In the genomic region with DNA sequence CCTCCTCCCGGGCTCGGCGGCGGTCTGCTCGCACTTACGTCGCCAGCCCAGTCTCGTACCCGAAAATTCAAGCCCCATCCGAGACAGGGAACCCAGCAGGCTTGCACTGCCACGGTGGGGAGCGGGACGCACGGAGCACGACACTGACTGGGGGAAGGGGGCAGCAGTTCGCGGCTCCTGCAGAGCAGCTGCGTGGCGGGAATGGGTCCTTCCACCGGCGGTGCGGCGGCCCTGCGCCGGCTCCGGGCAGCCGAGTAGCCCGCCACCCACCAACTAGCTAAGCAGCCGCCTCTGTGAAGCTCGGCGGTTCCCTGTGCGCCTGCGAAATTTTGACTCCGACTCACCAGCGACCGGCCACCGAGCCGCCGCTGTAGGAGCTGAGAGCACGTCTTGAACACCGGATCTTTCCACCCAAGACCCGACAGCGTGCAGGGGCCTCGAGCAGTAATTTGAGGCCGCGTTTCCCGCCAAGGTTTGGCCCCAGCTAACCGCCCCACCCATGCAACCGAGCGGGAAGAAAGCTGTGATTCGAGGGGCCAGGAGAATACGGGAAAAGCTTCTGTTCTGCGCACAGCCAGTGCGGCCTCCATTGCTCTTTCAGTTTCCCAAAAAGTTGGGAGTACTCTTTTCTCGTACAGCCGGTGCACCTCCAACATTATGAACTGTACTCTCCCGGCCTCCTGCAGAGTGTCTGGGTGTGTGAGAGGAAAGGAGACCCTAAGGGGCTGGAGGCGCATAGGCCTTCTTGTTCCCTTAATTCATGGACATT, we compare ENCODE assay signal across 14 cellular contexts. TPM values are rescaled to one million over a fixed set of nuclear protein-coding genes. Genes with fewer than 3 reads are reported as not detected.
A peak's percentile ranks its signal among the peaks of the same experiment; 100 is the strongest.
DNase-seq lines count a peak whose midpoint lies in the region; ATAC-seq and TF ChIP-seq lines count a peak whose summit lies in the region.
"Had no signal": no experiment of that assay in that cellular context is flagged by ENCODE, and none has a peak within 500 bp of the region (broad histone marks: within the 10 kb centered on the region; RNA-seq: fewer than 3 reads in every experiment).

No MANE protein-coding gene starts in this region.

- H4K20me1 ChIP-seq in SK-N-SH (ENCODE audit: insufficient read depth): no peaks in the 10 kb centered on the region
- H4K20me1 ChIP-seq in hepatocyte (ENCODE audit: insufficient read depth, poor library complexity, severe bottlenecking): no peaks in the 10 kb centered on the region

- no peak overlapping the region for H3K27ac Mint-ChIP-seq in activated CD8-positive, alpha-beta T cell treated with anti-CD3 and anti-CD28 coated beads, Interleukin-2, amount 10 ng/mL, durations not matched to agents 7 days and 5 days

- CTCF ChIA-PET in SK-N-SH (lab: Yijun Ruan, JAX): interaction anchor here (1.0 kb wide), 1 partner anchor 11 kb away, joined by 5 read pairs; no protein-coding TSS in a partner anchor
- CTCF ChIA-PET in activated CD8-positive, alpha-beta T cell treated with anti-CD3 and anti-CD28 coated beads, Interleukin-2, amount 10 ng/mL, durations not matched to agents 7 days and 5 days (lab: Charles Lee): interaction anchor here (0.7 to 1.4 kb wide), 4 partner anchors 11 to 71 kb away, joined by 3 to 5 read pairs (median 4); a partner anchor contains a TSS

- H3K4me2 ChIP-seq in SK-N-SH: no peak overlapping the region
- H3K4me2 ChIP-seq in hepatocyte: peak overlapping the region; percentile 72

- H3K9me3 ChIP-seq in SK-N-SH (no peaks in the 10 kb centered on the region), hepatocyte (ENCODE audit: low read depth) (no peaks in the 10 kb centered on the region)
- H3K9me3 ChIP-seq: gastrocnemius medialis had no signal

- H3K27me3 ChIP-seq in SK-N-SH (ENCODE audit: insufficient read depth) (peaks cover 96% of the 10 kb centered on the region), hepatocyte (peaks cover 93% of the 10 kb centered on the region)

- H3F3A ChIP-seq in SK-N-SH (replicated peaks; ENCODE audit: insufficient read depth): peaks cover 4% of the 10 kb centered on the region

- H3K27ac ChIP-seq in SK-N-SH (ENCODE audit: low read depth in 2 of 2, low read length in 1 of 2) (no peak overlapping the region), hepatocyte (no peak overlapping the region)
- H3K27ac ChIP-seq: 22Rv1, gastrocnemius medialis had no signal

- DNase-seq in SK-N-SH: peak; percentile 63
- DNase-seq in activated CD8-positive, alpha-beta T cell treated with anti-CD3 and anti-CD28 coated beads, Interleukin-2, amount 10 ng/mL, durations not matched to agents 7 days and 5 days: peak; percentile 30
- DNase-seq in hepatocyte (ENCODE audit: low spot score): peak; percentile 28
- peak; percentile 85 for DNase-seq in retina
- no peak for DNase-seq in effector CD4-positive, alpha-beta T cell
- DNase-seq: DND-41, gastrocnemius medialis, NCI-H1436, NCI-H82 had no signal

- POLR2A ChIA-PET in SK-N-SH (lab: Yijun Ruan, JAX): no interaction called here
- POLR2A ChIA-PET in activated CD8-positive, alpha-beta T cell treated with anti-CD3 and anti-CD28 coated beads, Interleukin-2, amount 10 ng/mL, durations not matched to agents 7 days and 5 days (lab: Charles Lee): interaction anchor here (0.7 kb wide), 1 partner anchor 574 kb away, joined by 3 read pairs; no protein-coding TSS in a partner anchor

- 25% methylated on average over 24 of the region's 58 CpGs for WGBS in SK-N-SH (ENCODE audit: low lambda C conversion rate)
- WGBS in hepatocyte (ENCODE audit: low lambda C conversion rate, missing lambda C conversion rate): 8% methylated on average over 55 of the region's 58 CpGs

- ATAC-seq in SK-N-SH treated with all-trans-retinoic acid at 6 μM for 48 hours (no peak), HG03354 (IDR thresholded peaks at IDR 0.05; ENCODE audit: poor library complexity, severe bottlenecking, unreplicated experiment) (no peak), HG03521 (IDR thresholded peaks at IDR 0.05; ENCODE audit: unreplicated experiment) (no peak)
- no peak for ATAC-seq in activated CD8-positive, alpha-beta T cell treated with anti-CD3 and anti-CD28 coated beads, Interleukin-2, amount 10 ng/mL, durations not matched to agents 7 days and 5 days
- ATAC-seq: gastrocnemius medialis had no signal

- H3K4me3 Mint-ChIP-seq in activated CD8-positive, alpha-beta T cell treated with anti-CD3 and anti-CD28 coated beads, Interleukin-2, amount 10 ng/mL, durations not matched to agents 7 days and 5 days: peak overlapping the region; percentile 36

- H3K27me3 Mint-ChIP-seq in activated CD8-positive, alpha-beta T cell treated with anti-CD3 and anti-CD28 coated beads, Interleukin-2, amount 10 ng/mL, durations not matched to agents 7 days and 5 days (ENCODE audit: low read depth): peaks cover 79% of the 10 kb centered on the region

- no peak overlapping the region for H2AFZ ChIP-seq in SK-N-SH (ENCODE audit: low read depth)
- peak overlapping the region; percentile 63 for H2AFZ ChIP-seq in hepatocyte

- peaks cover 2% of the 10 kb centered on the region for H3K36me3 Mint-ChIP-seq in activated CD8-positive, alpha-beta T cell treated with anti-CD3 and anti-CD28 coated beads, Interleukin-2, amount 10 ng/mL, durations not matched to agents 7 days and 5 days (ENCODE audit: low read depth)

- no peak for TF ChIP-seq EP300 in SK-N-SH (IDR thresholded peaks at IDR 0.05; ENCODE audit: borderline replicate concordance in 1 of 2, low read depth in 1 of 2, low read length in 1 of 2)

- H3K9me3 Mint-ChIP-seq in activated CD8-positive, alpha-beta T cell treated with anti-CD3 and anti-CD28 coated beads, Interleukin-2, amount 10 ng/mL, durations not matched to agents 7 days and 5 days (ENCODE audit: insufficient read depth): no peaks in the 10 kb centered on the region

- TF ChIP-seq CTCF in SK-N-SH (IDR thresholded peaks at IDR 0.05) (no peak), hepatocyte (IDR thresholded peaks at IDR 0.05; ENCODE audit: poor library complexity) (no peak)

- H3K4me1 ChIP-seq in SK-N-SH (ENCODE audit: control insufficient read depth in 1 of 2, insufficient read depth in 2 of 2, low read depth in 1 of 2, low read length in 1 of 2) (peaks cover 0 to 7% of the 10 kb centered on the region in 2 experiments; a peak in 1 of 4 replicates), hepatocyte (ENCODE audit: insufficient read depth) (peaks cover 30% of the 10 kb centered on the region)

- no peak for TF ChIP-seq RAD21 in SK-N-SH (IDR thresholded peaks at IDR 0.05; ENCODE audit: low read length)

- H3K79me2 ChIP-seq in SK-N-SH (ENCODE audit: insufficient read depth) (no peaks in the 10 kb centered on the region), hepatocyte (no peaks in the 10 kb centered on the region)

- H3K4me1 Mint-ChIP-seq in activated CD8-positive, alpha-beta T cell treated with anti-CD3 and anti-CD28 coated beads, Interleukin-2, amount 10 ng/mL, durations not matched to agents 7 days and 5 days (ENCODE audit: low read depth): peaks cover 36% of the 10 kb centered on the region

- H3K4me3 ChIP-seq in SK-N-SH (ENCODE audit: low read depth in 2 of 2, low read length in 1 of 2): no peak overlapping the region
- H3K4me3 ChIP-seq in hepatocyte: no peak overlapping the region

- H3K36me3 ChIP-seq in SK-N-SH (replicated peaks in 1 of 2; ENCODE audit: control insufficient read depth in 1 of 2, insufficient read depth in 2 of 2, low read length in 1 of 2): no peaks in the 10 kb centered on the region
- H3K36me3 ChIP-seq in hepatocyte (replicated peaks; ENCODE audit: insufficient read depth, low read depth): no peaks in the 10 kb centered on the region
- H3K36me3 ChIP-seq: gastrocnemius medialis had no signal

- H3K9me2 ChIP-seq in SK-N-SH: no peaks in the 10 kb centered on the region
- H3K9me2 ChIP-seq in hepatocyte (replicated peaks; ENCODE audit: insufficient read depth): no peaks in the 10 kb centered on the region

- no peak overlapping the region for H3K9ac ChIP-seq in SK-N-SH

TF ChIP-seq in SK-N-SH, 30 proteins besides CTCF, POLR2A, EP300 and RAD21:
- TF ChIP-seq EZH2phosphoT487 (IDR thresholded peaks at IDR 0.05; ENCODE audit: borderline replicate concordance, low read depth): 0 out of 2 replicates have a peak, but pooled peaks have one; percentile 69
- TF ChIP-seq RCOR1 (IDR thresholded peaks at IDR 0.05; ENCODE audit: low read length): no peak
- no peak for TF ChIP-seq SIN3A (IDR thresholded peaks at IDR 0.05; ENCODE audit: borderline replicate concordance, low read depth, low read length)

TF ChIP-seq in SK-N-SH treated with all-trans-retinoic acid at 6 μM for 48 hours, 23 proteins besides CTCF, POLR2A, EP300 and RAD21 (continues in another document):
- no peak for TF ChIP-seq ZFP3 (CRISPR knock-in tag; IDR thresholded peaks at IDR 0.05)
- TF ChIP-seq, protein P1, sequence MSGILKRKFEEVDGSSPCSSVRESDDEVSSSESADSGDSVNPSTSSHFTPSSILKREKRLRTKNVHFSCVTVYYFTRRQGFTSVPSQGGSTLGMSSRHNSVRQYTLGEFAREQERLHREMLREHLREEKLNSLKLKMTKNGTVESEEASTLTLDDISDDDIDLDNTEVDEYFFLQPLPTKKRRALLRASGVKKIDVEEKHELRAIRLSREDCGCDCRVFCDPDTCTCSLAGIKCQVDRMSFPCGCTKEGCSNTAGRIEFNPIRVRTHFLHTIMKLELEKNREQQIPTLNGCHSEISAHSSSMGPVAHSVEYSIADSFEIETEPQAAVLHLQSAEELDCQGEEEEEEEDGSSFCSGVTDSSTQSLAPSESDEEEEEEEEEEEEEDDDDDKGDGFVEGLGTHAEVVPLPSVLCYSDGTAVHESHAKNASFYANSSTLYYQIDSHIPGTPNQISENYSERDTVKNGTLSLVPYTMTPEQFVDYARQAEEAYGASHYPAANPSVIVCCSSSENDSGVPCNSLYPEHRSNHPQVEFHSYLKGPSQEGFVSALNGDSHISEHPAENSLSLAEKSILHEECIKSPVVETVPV (CRISPR knock-in tag; IDR thresholded peaks at IDR 0.05): no peak

RNA-seq across cellular contexts. Expression of a gene that starts 3.7 kb away (rescaled TPM):
- polyA plus RNA-seq in SK-N-SH (2012; rRNA removed): not detected in 2 replicates
- not detected in 2 replicates for polyA plus RNA-seq in SK-N-SH (2012; cell fraction: cytosol; rRNA removed)
- polyA plus RNA-seq in SK-N-SH (2012; cell fraction: nucleus; rRNA removed): not detected in 2 replicates
- not detected for total RNA-seq in activated CD8-positive, alpha-beta T cell treated with anti-CD3 and anti-CD28 coated beads, Interleukin-2, amount 10 ng/mL, durations not matched to agents 7 days and 5 days
- not detected in 2 replicates for total RNA-seq in hepatocyte
- polyA plus RNA-seq in hepatocyte: 0.08 TPM in 1 of 2 replicates, not detected in the other
- total RNA-seq: gastrocnemius medialis, mononuclear cell had no signal

RNA-seq across cellular contexts. Expression of a gene that starts 10.0 kb away (rescaled TPM):
- polyA plus RNA-seq in SK-N-SH (2012; rRNA removed): not detected in 2 replicates
- polyA plus RNA-seq in SK-N-SH (2012; cell fraction: cytosol; rRNA removed): 0.03 TPM in 1 of 2 replicates, not detected in the other
- polyA plus RNA-seq in SK-N-SH (2012; cell fraction: nucleus; rRNA removed): not detected in 2 replicates
- not detected for total RNA-seq in activated CD8-positive, alpha-beta T cell treated with anti-CD3 and anti-CD28 coated beads, Interleukin-2, amount 10 ng/mL, durations not matched to agents 7 days and 5 days
- total RNA-seq in hepatocyte: 0.12 and 0.13 TPM in 2 replicates
- polyA plus RNA-seq in hepatocyte: 0.97 and 2.5 TPM in 2 replicates
- total RNA-seq: gastrocnemius medialis, mononuclear cell had no signal

RNA-seq across cellular contexts. Expression of a gene that starts 50.4 kb away (rescaled TPM):
- polyA plus RNA-seq in SK-N-SH (2012; rRNA removed) (0.03 TPM in 2 replicates), hepatocyte (0.12 TPM in 1 of 2 replicates, not detected in the other)
- 0.03 and 0.05 TPM in 2 replicates for polyA plus RNA-seq in SK-N-SH (2012; cell fraction: cytosol; rRNA removed)
- 0.10 and 0.13 TPM in 2 replicates for polyA plus RNA-seq in SK-N-SH (2012; cell fraction: nucleus; rRNA removed)
- total RNA-seq in activated CD8-positive, alpha-beta T cell treated with anti-CD3 and anti-CD28 coated beads, Interleukin-2, amount 10 ng/mL, durations not matched to agents 7 days and 5 days: under 1 TPM; 0.13 to 0.16 TPM
- total RNA-seq in hepatocyte: 0.28 and 0.30 TPM in 2 replicates
- total RNA-seq: gastrocnemius medialis, mononuclear cell had no signal
